26 cellular contexts compared by ENCODE assay signal in genomic region chr7:80977751-80978150, GRCh38.
"Had no signal": no experiment of that assay in that cellular context is flagged by ENCODE, and none has a peak within 500 bp of the region (broad histone marks: within the 10 kb centered on the region; RNA-seq: fewer than 3 reads in every experiment).

No MANE protein-coding gene starts in this region.

- DNase-seq: kidney glomerular epithelial cell; left colon; left lung; lower lobe of right lung; mammary epithelial cell; mesenchymal stem cell; naive B cell; natural killer cell; nephron progenitor cell; occipital lobe; right lobe of liver; stimulated activated CD4-positive, alpha-beta T cell treated with anti-CD3 and anti-CD28 coated beads, Interleukin-2, amount 100 ng/mL, for 24 hours; stimulated activated CD4-positive, alpha-beta T cell treated with anti-CD3 and anti-CD28 coated beads, Interleukin-4, amount 100 ng/mL, for 1 hour; stimulated activated naive B cell treated with anti-CD40 and anti-IgM and Interleukin-4, amounts not matched to agents 10 μg/mL and 1 μg/mL and 100 μg/mL, for 72 hours; stimulated activated naive CD8-positive, alpha-beta T cell treated with anti-CD3 and anti-CD28 coated beads, Interleukin-15, Interleukin-2, amounts not matched to agents 100 U/mL and 50 U/mL, for 24 hours; stomach; testis; thyroid gland; transverse colon; upper lobe of left lung had no signal

- H3K36me3 ChIP-seq: left lung, lower lobe of right lung, neural progenitor cell, neutrophil, right atrium auricular region, right lobe of liver, stomach, thyroid gland, transverse colon, upper lobe of left lung, vagina had no signal

- H3K4me3 ChIP-seq: left lung, lower lobe of right lung, neural progenitor cell, right atrium auricular region, right lobe of liver, smooth muscle cell, stomach, testis, thyroid gland, transverse colon, upper lobe of left lung, vagina had no signal

- H3K9me3 ChIP-seq: lower lobe of right lung, neutrophil, right atrium auricular region, right lobe of liver, testis, thyroid gland, upper lobe of left lung, vagina had no signal

- ATAC-seq: left colon; left lung; lower lobe of right lung; natural killer cell; right lobe of liver; stimulated activated naive B cell treated with anti-CD40 and anti-IgM and Interleukin-4, amounts not matched to agents 10 μg/mL and 1 μg/mL and 100 μg/mL, for 72 hours; stimulated activated naive CD8-positive, alpha-beta T cell treated with anti-CD3 and anti-CD28 coated beads, Interleukin-15, Interleukin-2, amounts not matched to agents 100 U/mL and 50 U/mL, for 24 hours had no signal

- H3K27me3 ChIP-seq: left lung, neural progenitor cell, neutrophil, right atrium auricular region, right lobe of liver, stomach, testis, thyroid gland, transverse colon, upper lobe of left lung, vagina had no signal

- H3K27ac ChIP-seq: left lung, lower lobe of right lung, neural progenitor cell, neutrophil, parathyroid adenoma, right atrium auricular region, right lobe of liver, stomach, testis, thyroid gland, transverse colon, upper lobe of left lung, vagina had no signal

- H3K4me1 ChIP-seq: left lung, lower lobe of right lung, neural progenitor cell, parathyroid adenoma, right atrium auricular region, right lobe of liver, stomach, testis, thyroid gland, transverse colon, upper lobe of left lung, vagina had no signal
